13 cellular contexts compared by ENCODE assay signal in genomic region chr9:121280715-121281613, GRCh38. TPM values are rescaled to one million over a fixed set of nuclear protein-coding genes. Genes with fewer than 3 reads are reported as not detected.
DNase-seq lines count a peak whose midpoint lies in the region; ATAC-seq, FAIRE-seq and TF ChIP-seq lines count a peak whose summit lies in the region.
"Had no signal": no experiment of that assay in that cellular context is flagged by ENCODE, and none has a peak within 500 bp of the region (broad histone marks: within the 10 kb centered on the region; RNA-seq: fewer than 3 reads in every experiment).

No MANE protein-coding gene starts in this region.

- peak overlapping the region; percentile 10; the same call in 1 of the 2 replicates for H2BK20ac ChIP-seq in IMR-90 (ENCODE audit: low read depth, low read length)

- FAIRE-seq in frontal cortex (lab: Jason Lieb, UNC): no peak

- H3K4me1 ChIP-seq in IMR-90 (ENCODE audit: control insufficient read depth, insufficient read depth, low read length): peaks cover 50% of the 10 kb centered on the region
- peaks cover 55 to 81% of the 10 kb centered on the region in 2 donors for H3K4me1 ChIP-seq in breast epithelium
- H3K4me1 ChIP-seq in mesenchymal stem cell (ENCODE audit: control insufficient read depth, insufficient read depth, low read depth, low read length): peaks cover 42% of the 10 kb centered on the region

- intact Hi-C loops in IMR-90 (cut with micrococcal nuclease): no loop called here
- intact Hi-C loops in breast epithelium (cut with DNase I; ENCODE audit: low total_unique reads): no loop called here

- no peak overlapping the region for H3K27ac Mint-ChIP-seq in stimulated activated naive CD8-positive, alpha-beta T cell treated with anti-CD3 and anti-CD28 coated beads, Interleukin-15, amount 100 ng/mL, for 72 hours

- peaks cover 44 to 82% of the 10 kb centered on the region in 2 experiments for H3K79me1 ChIP-seq in IMR-90 (ENCODE audit: low read depth in 1 of 2, low read length in 2 of 2)
- peaks cover 24% of the 10 kb centered on the region for H3K79me1 ChIP-seq in mesenchymal stem cell (replicated peaks; ENCODE audit: low read length, poor library complexity, severe bottlenecking)

- BruUV-seq in IMR-90 (replicated peaks; lab: Mats Ljungman, UMichigan): no TSS peak

- CTCF ChIA-PET in IMR-90 (lab: Yijun Ruan, JAX): interaction anchor here (0.6 to 1.0 kb wide), 2 partner anchors 68 to 95 kb away, joined by 3 to 5 read pairs; no protein-coding TSS in a partner anchor

- H3K14ac ChIP-seq in IMR-90 (replicated peaks; ENCODE audit: low read depth, low read length) (peak overlapping the region; percentile 54), mesenchymal stem cell (ENCODE audit: low read length in 2 of 2) (no peak overlapping the region)

- no peak for TF ChIP-seq POLR2A in IMR-90 (IDR thresholded peaks at IDR 0.05; ENCODE audit: low read depth, low read length)
- no peak for TF ChIP-seq POLR2A in breast epithelium (IDR thresholded peaks at IDR 0.05)

- no peaks in the 10 kb centered on the region for H3K9me3 Mint-ChIP-seq in stimulated activated naive CD8-positive, alpha-beta T cell treated with anti-CD3 and anti-CD28 coated beads, Interleukin-15, amount 100 ng/mL, for 72 hours
- H3K9me3 Mint-ChIP-seq: naive thymus-derived CD4-positive, alpha-beta T cell had no signal

- WGBS in IMR-90 (ENCODE audit: extremely low coverage in 2 of 2, insufficient read length in 1 of 2), 2 experiments: 96% methylated on average over 8 of the region's 11 CpGs; no CpG with 5 or more reads in 1 of the 2 experiments
- WGBS in mesenchymal stem cell: 94% methylated on average over 11 of the region's 11 CpGs

- TF ChIP-seq CTCF in IMR-90 (conservative IDR thresholded peaks at IDR 0.05; ENCODE audit: low read depth, low read length) (no peak), breast epithelium (IDR thresholded peaks at IDR 0.05) (peak in 1 of 3 donors; percentile 4)

- H3K9ac ChIP-seq in IMR-90 (ENCODE audit: low read depth, low read length) (no peak overlapping the region), mesenchymal stem cell (ENCODE audit: low read length) (peak overlapping the region; percentile 81)

- H3K56ac ChIP-seq in IMR-90 (ENCODE audit: extremely low read depth, insufficient read depth, low read length): no peak overlapping the region

- H3K27me3 ChIP-seq in IMR-90 (ENCODE audit: control insufficient read depth, insufficient read depth, low read length) (no peaks in the 10 kb centered on the region), breast epithelium (no peaks in the 10 kb centered on the region), mesenchymal stem cell (ENCODE audit: control insufficient read depth in 1 of 2, insufficient read depth in 1 of 2, low read length in 2 of 2) (no peaks in the 10 kb centered on the region)

- H3K4ac ChIP-seq in IMR-90 (ENCODE audit: low read depth, low read length) (peak overlapping the region; percentile 61), mesenchymal stem cell (ENCODE audit: low read depth in 1 of 2, low read length in 2 of 2) (peak overlapping the region in 1 of 2 experiments; percentile 24)

- POLR2A ChIA-PET in IMR-90 (lab: Charles Lee; ENCODE audit: unreplicated experiment): interaction anchor here (0.6 kb wide), 1 partner anchor 57 kb away, joined by 4 read pairs; no protein-coding TSS in a partner anchor

- H4K91ac ChIP-seq in IMR-90 (ENCODE audit: insufficient read depth, low read depth, low read length) (peak overlapping the region; percentile 28; the same call in 1 of the 2 replicates), mesenchymal stem cell (ENCODE audit: low read length) (no peak overlapping the region)

- H3K4me3 ChIP-seq in IMR-90 (ENCODE audit: insufficient read depth, low read depth, low read length) (no peak overlapping the region), breast epithelium (peak overlapping the region in 2 of 3 donors; percentile 6 to 45), mesenchymal stem cell (ENCODE audit: insufficient read depth in 1 of 2, low read depth in 1 of 2, low read length in 2 of 2) (peak overlapping the region in 1 of 2 experiments; percentile 46)

- H2BK15ac ChIP-seq in IMR-90 (ENCODE audit: low read depth, low read length) (0 out of 3 replicates have a peak overlapping the region, but pooled peaks have one; percentile 17), mesenchymal stem cell (ENCODE audit: low read depth, poor library complexity, severe bottlenecking) (no peak overlapping the region)

- peaks cover 13% of the 10 kb centered on the region for H3K4me1 Mint-ChIP-seq in stimulated activated naive CD8-positive, alpha-beta T cell treated with anti-CD3 and anti-CD28 coated beads, Interleukin-15, amount 100 ng/mL, for 72 hours

- dilution Hi-C loops in IMR-90 (cut with HindIII; ENCODE audit: low sequenced_read_pairs, unreplicated experiment): no loop called here

- peak overlapping the region in 1 of 2 experiments; percentile 17 for H2BK12ac ChIP-seq in mesenchymal stem cell (ENCODE audit: low read length in 2 of 2)

- H2BK5ac ChIP-seq in IMR-90 (ENCODE audit: low read depth, low read length, poor library complexity, severe bottlenecking) (peak overlapping the region; percentile 29), mesenchymal stem cell (ENCODE audit: low read depth, low read length, poor library complexity, severe bottlenecking) (no peak overlapping the region)

- H3K9me3 ChIP-seq in IMR-90 (ENCODE audit: control insufficient read depth, insufficient read depth, low read length) (no peaks in the 10 kb centered on the region), breast epithelium (no peaks in the 10 kb centered on the region), mesenchymal stem cell (ENCODE audit: control insufficient read depth, low read length) (no peaks in the 10 kb centered on the region)

- H3K23ac ChIP-seq in IMR-90 (ENCODE audit: low read depth, low read length) (peak overlapping the region; percentile 66; the same call in 1 of the 2 replicates), mesenchymal stem cell (ENCODE audit: low read length in 2 of 2) (no peak overlapping the region)

- no peaks in the 10 kb centered on the region for H3K27me3 Mint-ChIP-seq in stimulated activated naive CD8-positive, alpha-beta T cell treated with anti-CD3 and anti-CD28 coated beads, Interleukin-15, amount 100 ng/mL, for 72 hours
- H3K27me3 Mint-ChIP-seq: naive thymus-derived CD4-positive, alpha-beta T cell had no signal

- 0 out of 2 replicates have a peak overlapping the region, but pooled peaks have one; percentile 45 for H2BK120ac ChIP-seq in IMR-90 (ENCODE audit: low read depth, low read length)
- no peak overlapping the region for H2BK120ac ChIP-seq in mesenchymal stem cell (ENCODE audit: low read depth, low read length)

- H2AFZ ChIP-seq in IMR-90 (replicated peaks; ENCODE audit: low read length, poor library complexity) (no peak overlapping the region), mesenchymal stem cell (ENCODE audit: low read depth, low read length) (no peak overlapping the region)

- no peak for DNase-seq in IMR-90
- no peak for DNase-seq in breast epithelium (ENCODE audit: low spot score in 2 of 2)
- no peak for DNase-seq in mesenchymal stem cell
- peak; percentile 40 for DNase-seq in superior temporal gyrus (ENCODE audit: extremely low spot score)
- no peak for DNase-seq in activated CD4-positive, alpha-beta T cell treated with anti-CD3 and anti-CD28 coated beads for 4 hours
- no peak for DNase-seq in frontal cortex (ENCODE audit: low spot score in 2 of 2)
- no peak for DNase-seq in stimulated activated naive CD8-positive, alpha-beta T cell treated with anti-CD3 and anti-CD28 coated beads, Interleukin-15, amount 100 ng/mL, for 72 hours
- DNase-seq: activated CD8-positive, alpha-beta memory T cell treated with anti-CD3 and anti-CD28 coated beads for 24 hours; GF-D8; glutamatergic neuron; naive thymus-derived CD4-positive, alpha-beta T cell; NCI-H2227 treated with DMSO at 0.1 percent for 48 hours had no signal

- H4K20me1 ChIP-seq in IMR-90 (ENCODE audit: insufficient read depth, low read length): peaks cover 18% of the 10 kb centered on the region

- no peak for ATAC-seq in IMR-90 (ENCODE audit: low read depth)
- no peak for ATAC-seq in GM19455 (IDR thresholded peaks at IDR 0.05; ENCODE audit: unreplicated experiment)
- no peak for ATAC-seq in stimulated activated naive CD8-positive, alpha-beta T cell treated with anti-CD3 and anti-CD28 coated beads, Interleukin-15, amount 100 ng/mL, for 72 hours
- ATAC-seq: naive thymus-derived CD4-positive, alpha-beta T cell had no signal

- H3K4me2 ChIP-seq in IMR-90 (ENCODE audit: low read depth, low read length): no peak overlapping the region
- H3K4me2 ChIP-seq in mesenchymal stem cell (ENCODE audit: low read length, poor library complexity, severe bottlenecking): no peak overlapping the region

- H3K27ac ChIP-seq in IMR-90 (ENCODE audit: insufficient read depth, low read length): peak overlapping the region; percentile 13; the same call in 1 of the 2 replicates
- peak overlapping the region; percentile 98 to 99 for H3K27ac ChIP-seq in breast epithelium
- peak overlapping the region; percentile 5 for H3K27ac ChIP-seq in mesenchymal stem cell (ENCODE audit: low read length, poor library complexity, severe bottlenecking)

- in situ Hi-C loops in IMR-90 (cut with MboI; ENCODE audit: low sequenced_read_pairs): no loop called here

- H4K5ac ChIP-seq in IMR-90 (ENCODE audit: low read depth, low read length): no peak overlapping the region

- H2AK9ac ChIP-seq in IMR-90 (replicated peaks; ENCODE audit: low read depth, low read length, poor library complexity): no peak overlapping the region

- no peak overlapping the region for H4K8ac ChIP-seq in IMR-90 (ENCODE audit: low read depth in 2 of 2, low read length in 2 of 2)
- H4K8ac ChIP-seq in mesenchymal stem cell (ENCODE audit: low read length): no peak overlapping the region

- H3K18ac ChIP-seq in IMR-90 (ENCODE audit: low read depth, low read length) (no peak overlapping the region), mesenchymal stem cell (ENCODE audit: low read depth in 1 of 2, low read length in 2 of 2) (peak overlapping the region in 1 of 2 experiments; percentile 79)

- peaks cover 51% of the 10 kb centered on the region for H3K9me1 ChIP-seq in IMR-90 (ENCODE audit: insufficient read depth, low read length)

- no peak for TF ChIP-seq RAD21 in IMR-90 (IDR thresholded peaks at IDR 0.05; ENCODE audit: low read length)

- H2AK5ac ChIP-seq in IMR-90 (ENCODE audit: low read depth, low read length) (peak overlapping the region; percentile 73), mesenchymal stem cell (ENCODE audit: low read length, severe bottlenecking) (peak overlapping the region; percentile 45)

- peaks cover 29% of the 10 kb centered on the region for H3K36me3 ChIP-seq in IMR-90 (ENCODE audit: control insufficient read depth, insufficient read depth, low read length)
- no peaks in the 10 kb centered on the region for H3K36me3 ChIP-seq in breast epithelium
- H3K36me3 ChIP-seq in mesenchymal stem cell (ENCODE audit: control insufficient read depth in 1 of 2, insufficient read depth in 2 of 2, low read depth in 1 of 2, low read length in 2 of 2): peaks cover 21 to 40% of the 10 kb centered on the region in 2 experiments

- no peak overlapping the region for H3K4me3 Mint-ChIP-seq in stimulated activated naive CD8-positive, alpha-beta T cell treated with anti-CD3 and anti-CD28 coated beads, Interleukin-15, amount 100 ng/mL, for 72 hours

RNA-seq across cellular contexts. Expression of gene GSN, which starts 13.0 kb away (rescaled TPM):
- total RNA-seq in IMR-90 (2012; rRNA removed) (461 and 547 TPM in 2 replicates), breast epithelium (over 10,000 TPM in 1 of 3 donors, 1,000 to 10,000 TPM in 2; 1,290 to 13,922 (median 1,437) TPM), frontal cortex (24.5 TPM)
- polyA plus RNA-seq in IMR-90 (2012; rRNA removed): 482 and 495 TPM in 2 replicates
- polyA plus RNA-seq in IMR-90 (2012; cell fraction: cytosol; rRNA removed): 396 and 740 TPM in 2 replicates
- 382 and 609 TPM in 2 replicates for polyA plus RNA-seq in IMR-90 (2012; cell fraction: nucleus; rRNA removed; ENCODE audit: low replicate concordance)
- 196 TPM for polyA plus RNA-seq in mesenchymal stem cell (2013, experiment 1 of 2)
- polyA plus RNA-seq in mesenchymal stem cell (2013, experiment 2 of 2): 192 TPM

Comparison
In these comparisons a context has a peak if more than half of its experiments do, and no peak if none do; other contexts are left out.
1. H3K27ac ChIP-seq: peak in every context shown above with its lines; median percentile 98 in breast epithelium; 13 in IMR-90; 5 in mesenchymal stem cell.
2. RNA of gene GSN, which starts 13.0 kb away (total RNA-seq): 1,290 to 13,922 TPM in breast epithelium and 461 to 547 TPM in IMR-90; 24.5 TPM in frontal cortex (single experiment); every median in the first group is over 10 times any median in the second.